11 cellular contexts compared by ENCODE assay signal in genomic region chr5:72661405-72661804, GRCh38.
A peak's percentile ranks its signal among the peaks of the same experiment; 100 is the strongest.
DNase-seq lines count a peak whose midpoint lies in the region; ATAC-seq, FAIRE-seq and TF ChIP-seq lines count a peak whose summit lies in the region.
"Had no signal": no experiment of that assay in that cellular context is flagged by ENCODE, and none has a peak within 500 bp of the region (broad histone marks: within the 10 kb centered on the region; RNA-seq: fewer than 3 reads in every experiment).

No MANE protein-coding gene starts in this region.

- no peaks in the 10 kb centered on the region for H3K9me2 ChIP-seq in GM23248 (ENCODE audit: insufficient read depth)
- H3K9me2 ChIP-seq: SK-N-SH had no signal

- H3F3A ChIP-seq in GM23248 (ENCODE audit: insufficient read depth) = no peaks in the 10 kb centered on the region

- no peak overlapping the region for H3K9ac ChIP-seq in GM23248
- H3K9ac ChIP-seq: SK-N-SH had no signal

- no peak overlapping the region for H3K4me2 ChIP-seq in GM23248 (ENCODE audit: unreplicated experiment)
- H3K4me2 ChIP-seq: SK-N-SH had no signal

- no peaks in the 10 kb centered on the region for H3K79me2 ChIP-seq in GM23248 (ENCODE audit: insufficient read depth)

- H3K9me3 ChIP-seq in GM23248 (ENCODE audit: low read depth) = no peaks in the 10 kb centered on the region
- H3K9me3 ChIP-seq: left lung, SK-N-SH had no signal

- H2AFZ ChIP-seq in GM23248 = no peak overlapping the region

- WGBS in GM23248 (ENCODE audit: low coverage in 1 of 2, low lambda C conversion rate in 2 of 2, missing lambda C conversion rate in 2 of 2), 2 experiments = 61 to 68% methylated on average over 2 of the region's 2 CpGs

- no peaks in the 10 kb centered on the region for H4K20me1 ChIP-seq in GM23248 (ENCODE audit: insufficient read depth)

- peak; percentile 58 for FAIRE-seq in RCC 7860 (lab: Jason Lieb, UNC)

- H3K4me1 ChIP-seq in GM23248 (ENCODE audit: insufficient read depth) = no peaks in the 10 kb centered on the region
- H3K4me1 ChIP-seq: left lung had no signal

- H3K27me3 ChIP-seq in GM23248 (replicated peaks; ENCODE audit: insufficient read depth) = no peaks in the 10 kb centered on the region; the same call in 1 of the 2 replicates
- H3K27me3 ChIP-seq: left lung had no signal

- no peak for TF ChIP-seq CTCF in fibroblast of the aortic adventitia (IDR thresholded peaks at IDR 0.05; ENCODE audit: insufficient read depth, low read length)

- H3K36me3 ChIP-seq in GM23248 (ENCODE audit: low read depth) = no peaks in the 10 kb centered on the region
- H3K36me3 ChIP-seq: left lung had no signal

- peak; percentile 51 for DNase-seq in GM23248
- peak; percentile 17 for DNase-seq in RCC 7860 (ENCODE audit: low spot score)
- DNase-seq in fibroblast of the aortic adventitia (ENCODE audit: low read depth) = peak; percentile 5
- peak; percentile 73 for DNase-seq in renal cortical epithelial cell (ENCODE audit: low read depth)
- no peak for DNase-seq in NCI-H510A treated with DMSO at 0.1 percent for 48 hours (lab: John Stamatoyannopoulos, UW)
- DNase-seq in mucosa of gallbladder (ENCODE audit: low spot score) = no peak
- DNase-seq: activated CD4-positive, alpha-beta memory T cell treated with anti-CD3 and anti-CD28 coated beads, Interleukin-2, amount 10 ng/mL, durations not matched to agents 7 days and 5 days; CD4-positive, CD25-positive, alpha-beta regulatory T cell; left lung; SK-N-SH had no signal

- ATAC-seq in GM19023 (IDR thresholded peaks at IDR 0.05; ENCODE audit: unreplicated experiment) = no peak
- ATAC-seq: left lung had no signal

- H3K27ac ChIP-seq in GM23248 = no peak overlapping the region
- H3K27ac ChIP-seq: left lung had no signal

- H3K4me3 ChIP-seq in GM23248 = no peak overlapping the region
- H3K4me3 ChIP-seq in fibroblast of the aortic adventitia (ENCODE audit: low read depth, low read length) = no peak overlapping the region
- H3K4me3 ChIP-seq: left lung had no signal

- in situ Hi-C loops in GM23248 (cut with MboI) = no loop called here

Comparison
In these comparisons a context has a peak if more than half of its experiments do, and no peak if none do; other contexts are left out.
1. DNase-seq: peak in GM23248 (single experiment), RCC 7860 (single experiment), fibroblast of the aortic adventitia (single experiment) and renal cortical epithelial cell (single experiment); none in NCI-H510A treated with DMSO at 0.1 percent for 48 hours (single experiment) and mucosa of gallbladder (single experiment).